In the genomic region with DNA sequence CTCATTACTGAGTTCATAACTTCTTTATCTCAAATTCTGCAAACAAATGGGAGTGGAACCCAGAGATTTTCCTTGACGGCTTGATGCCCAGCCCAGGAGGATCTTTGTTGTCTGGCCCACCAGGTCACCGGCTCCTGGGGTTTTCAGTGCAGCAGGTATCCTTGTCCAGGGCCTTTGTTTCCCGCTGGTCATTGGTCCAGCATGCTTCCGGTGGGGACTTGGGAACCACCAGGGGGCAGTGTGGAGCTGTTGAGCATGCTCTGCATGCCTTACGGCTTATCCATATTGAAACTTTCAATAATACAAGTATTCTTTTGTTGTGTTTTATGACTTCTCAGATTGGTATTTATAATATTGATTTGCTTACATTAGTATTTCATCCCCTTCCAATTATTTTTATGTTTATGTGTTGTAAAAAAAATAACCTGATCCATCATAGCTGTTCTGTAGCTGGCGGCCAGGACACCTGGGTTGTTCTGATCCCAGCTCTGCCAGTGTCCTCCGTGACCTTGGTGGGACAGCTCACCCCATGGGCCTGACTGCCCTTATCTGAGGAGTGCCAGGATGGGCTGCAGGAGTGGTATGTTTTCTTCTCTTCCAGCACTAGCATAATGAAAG, we compare ENCODE assay signal across 8 cellular contexts.
DNase-seq lines count a peak whose midpoint lies in the region; ATAC-seq and TF ChIP-seq lines count a peak whose summit lies in the region.

No MANE protein-coding gene starts in this region.

- no peak overlapping the region for H3K27ac ChIP-seq in CD4-positive, alpha-beta T cell (ENCODE audit: low read depth, low read length)

- H3K27me3 ChIP-seq in CD4-positive, alpha-beta T cell (ENCODE audit: control insufficient read depth, insufficient read depth, low read length), result no peaks in the 10 kb centered on the region

- H3K9me3 ChIP-seq in CD4-positive, alpha-beta T cell (ENCODE audit: control insufficient read depth, low read length), result no peaks in the 10 kb centered on the region

- POLR2A ChIA-PET in CD4-positive, alpha-beta T cell (lab: Charles Lee), result interaction anchor here (1.4 kb wide), 1 partner anchor 34 kb away, joined by 10 read pairs; no protein-coding TSS in a partner anchor

- DNase-seq in CD4-positive, alpha-beta T cell, result peak; percentile 47 to 75 (median 60)
- DNase-seq in M059J (ENCODE audit: low read depth) (peak; percentile 37), midbrain (lab: John Stamatoyannopoulos, UW) (peak; percentile 52)
- peak; percentile 60 to 65 for DNase-seq in activated CD4-positive, alpha-beta T cell treated with anti-CD3 and anti-CD28 coated beads, Interleukin-2, amount 50 U/mL, for 4 hours
- peak; percentile 35 for DNase-seq in effector CD8-positive, alpha-beta T cell (lab: John Stamatoyannopoulos, UW)
- peak; percentile 54 for DNase-seq in stimulated activated CD8-positive, alpha-beta memory T cell treated with anti-CD3 and anti-CD28 coated beads, Interleukin-7, amount 100 ng/mL, for 24 hours (ENCODE audit: low read depth)

- no peaks in the 10 kb centered on the region for H3K9me3 Mint-ChIP-seq in CD4-positive, alpha-beta T cell

- intact Hi-C loops in CD4-positive, alpha-beta T cell (cut with DNase I, micrococcal nuclease), result loop anchor here (1.0 to 5.0 kb wide), 4 partner anchors 18 to 286 kb away; no protein-coding TSS in a partner anchor

- H3K27me3 Mint-ChIP-seq in CD4-positive, alpha-beta T cell, result peaks cover 1% of the 10 kb centered on the region

- CTCF ChIA-PET in CD4-positive, alpha-beta T cell (lab: Charles Lee), result interaction anchor here (0.7 to 1.6 kb wide), 8 partner anchors 14 to 1128 kb away, joined by 3 to 12 read pairs (median 3); no protein-coding TSS in a partner anchor

- H3K4me3 Mint-ChIP-seq in CD4-positive, alpha-beta T cell, result no peak overlapping the region

- no peaks in the 10 kb centered on the region for H3K36me3 Mint-ChIP-seq in CD4-positive, alpha-beta T cell (ENCODE audit: low read depth)

- peak; percentile 99 for TF ChIP-seq CTCF in CD4-positive, alpha-beta T cell (IDR thresholded peaks at IDR 0.05)

- peak; percentile 52 for ATAC-seq in CD4-positive, alpha-beta T cell (ENCODE audit: poor library complexity)
- ATAC-seq in GM19397 (IDR thresholded peaks at IDR 0.05; ENCODE audit: unreplicated experiment), result peak; percentile 67
- ATAC-seq in GM18505 (IDR thresholded peaks at IDR 0.05; ENCODE audit: unreplicated experiment), result no peak

- no peaks in the 10 kb centered on the region for H3K4me1 Mint-ChIP-seq in CD4-positive, alpha-beta T cell (ENCODE audit: low read depth)

- no peak for TF ChIP-seq POLR2A in GM18505 (IDR thresholded peaks at IDR 0.05; ENCODE audit: borderline replicate concordance, extremely low read depth, insufficient read depth, insufficient read length)

- H3K27ac Mint-ChIP-seq in CD4-positive, alpha-beta T cell, result no peak overlapping the region
